Comparison of ENCODE assay signal across 1 cellular context in genomic region chr1:27885620-27886352, GRCh38.
TF ChIP-seq lines count a peak whose summit lies in the region.

No MANE protein-coding gene starts in this region.

TF ChIP-seq in WTC11, 78 proteins besides CTCF, POLR2A, EP300 and RAD21 (continued from another document):
- TF ChIP-seq ZMAT4 (CRISPR knock-in tag; IDR thresholded peaks at IDR 0.05) (no peak), SP1 (CRISPR knock-in tag; conservative IDR thresholded peaks at IDR 0.05) (no peak), ZNF121 (CRISPR knock-in tag; IDR thresholded peaks at IDR 0.05) (no peak)
